Comparison of ENCODE assay signal across 1 cellular context in genomic region chr12:57620936-57621496, GRCh38.
TF ChIP-seq lines count a peak whose summit lies in the region.

No MANE protein-coding gene starts in this region.

TF ChIP-seq in HepG2, 621 proteins besides CTCF, POLR2A, EP300 and RAD21:
- TF ChIP-seq MAX (IDR thresholded peaks at IDR 0.05): peak; percentile 26; the same call in 1 of the 2 replicates
- peak; percentile 86 for TF ChIP-seq ZNF777 (CRISPR knock-in tag; IDR thresholded peaks at IDR 0.05)
- 0 out of 2 replicates have a peak, but pooled peaks have one; percentile 45 for TF ChIP-seq ZNF558 (CRISPR knock-in tag; IDR thresholded peaks at IDR 0.05; ENCODE audit: borderline replicate concordance)
- TF ChIP-seq HBP1 (CRISPR knock-in tag; IDR thresholded peaks at IDR 0.05; ENCODE audit: low read depth): 0 out of 2 replicates have a peak, but pooled peaks have one; percentile 20
- peak; percentile 30; the same call in 1 of the 2 replicates for TF ChIP-seq SIN3A (IDR thresholded peaks at IDR 0.05; ENCODE audit: borderline replicate concordance, low read depth, low read length)
- TF ChIP-seq, protein P1, sequence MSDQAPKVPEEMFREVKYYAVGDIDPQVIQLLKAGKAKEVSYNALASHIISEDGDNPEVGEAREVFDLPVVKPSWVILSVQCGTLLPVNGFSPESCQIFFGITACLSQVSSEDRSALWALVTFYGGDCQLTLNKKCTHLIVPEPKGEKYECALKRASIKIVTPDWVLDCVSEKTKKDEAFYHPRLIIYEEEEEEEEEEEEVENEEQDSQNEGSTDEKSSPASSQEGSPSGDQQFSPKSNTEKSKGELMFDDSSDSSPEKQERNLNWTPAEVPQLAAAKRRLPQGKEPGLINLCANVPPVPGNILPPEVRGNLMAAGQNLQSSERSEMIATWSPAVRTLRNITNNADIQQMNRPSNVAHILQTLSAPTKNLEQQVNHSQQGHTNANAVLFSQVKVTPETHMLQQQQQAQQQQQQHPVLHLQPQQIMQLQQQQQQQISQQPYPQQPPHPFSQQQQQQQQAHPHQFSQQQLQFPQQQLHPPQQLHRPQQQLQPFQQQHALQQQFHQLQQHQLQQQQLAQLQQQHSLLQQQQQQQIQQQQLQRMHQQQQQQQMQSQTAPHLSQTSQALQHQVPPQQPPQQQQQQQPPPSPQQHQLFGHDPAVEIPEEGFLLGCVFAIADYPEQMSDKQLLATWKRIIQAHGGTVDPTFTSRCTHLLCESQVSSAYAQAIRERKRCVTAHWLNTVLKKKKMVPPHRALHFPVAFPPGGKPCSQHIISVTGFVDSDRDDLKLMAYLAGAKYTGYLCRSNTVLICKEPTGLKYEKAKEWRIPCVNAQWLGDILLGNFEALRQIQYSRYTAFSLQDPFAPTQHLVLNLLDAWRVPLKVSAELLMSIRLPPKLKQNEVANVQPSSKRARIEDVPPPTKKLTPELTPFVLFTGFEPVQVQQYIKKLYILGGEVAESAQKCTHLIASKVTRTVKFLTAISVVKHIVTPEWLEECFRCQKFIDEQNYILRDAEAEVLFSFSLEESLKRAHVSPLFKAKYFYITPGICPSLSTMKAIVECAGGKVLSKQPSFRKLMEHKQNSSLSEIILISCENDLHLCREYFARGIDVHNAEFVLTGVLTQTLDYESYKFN (CRISPR knock-in tag; conservative IDR thresholded peaks at IDR 0.05): 0 out of 2 replicates have a peak, but pooled peaks have one; percentile 7
- TF ChIP-seq TBX2 (CRISPR knock-in tag; IDR thresholded peaks at IDR 0.05; ENCODE audit: borderline replicate concordance): 0 out of 2 replicates have a peak, but pooled peaks have one; percentile 35
- TF ChIP-seq, protein P2, sequence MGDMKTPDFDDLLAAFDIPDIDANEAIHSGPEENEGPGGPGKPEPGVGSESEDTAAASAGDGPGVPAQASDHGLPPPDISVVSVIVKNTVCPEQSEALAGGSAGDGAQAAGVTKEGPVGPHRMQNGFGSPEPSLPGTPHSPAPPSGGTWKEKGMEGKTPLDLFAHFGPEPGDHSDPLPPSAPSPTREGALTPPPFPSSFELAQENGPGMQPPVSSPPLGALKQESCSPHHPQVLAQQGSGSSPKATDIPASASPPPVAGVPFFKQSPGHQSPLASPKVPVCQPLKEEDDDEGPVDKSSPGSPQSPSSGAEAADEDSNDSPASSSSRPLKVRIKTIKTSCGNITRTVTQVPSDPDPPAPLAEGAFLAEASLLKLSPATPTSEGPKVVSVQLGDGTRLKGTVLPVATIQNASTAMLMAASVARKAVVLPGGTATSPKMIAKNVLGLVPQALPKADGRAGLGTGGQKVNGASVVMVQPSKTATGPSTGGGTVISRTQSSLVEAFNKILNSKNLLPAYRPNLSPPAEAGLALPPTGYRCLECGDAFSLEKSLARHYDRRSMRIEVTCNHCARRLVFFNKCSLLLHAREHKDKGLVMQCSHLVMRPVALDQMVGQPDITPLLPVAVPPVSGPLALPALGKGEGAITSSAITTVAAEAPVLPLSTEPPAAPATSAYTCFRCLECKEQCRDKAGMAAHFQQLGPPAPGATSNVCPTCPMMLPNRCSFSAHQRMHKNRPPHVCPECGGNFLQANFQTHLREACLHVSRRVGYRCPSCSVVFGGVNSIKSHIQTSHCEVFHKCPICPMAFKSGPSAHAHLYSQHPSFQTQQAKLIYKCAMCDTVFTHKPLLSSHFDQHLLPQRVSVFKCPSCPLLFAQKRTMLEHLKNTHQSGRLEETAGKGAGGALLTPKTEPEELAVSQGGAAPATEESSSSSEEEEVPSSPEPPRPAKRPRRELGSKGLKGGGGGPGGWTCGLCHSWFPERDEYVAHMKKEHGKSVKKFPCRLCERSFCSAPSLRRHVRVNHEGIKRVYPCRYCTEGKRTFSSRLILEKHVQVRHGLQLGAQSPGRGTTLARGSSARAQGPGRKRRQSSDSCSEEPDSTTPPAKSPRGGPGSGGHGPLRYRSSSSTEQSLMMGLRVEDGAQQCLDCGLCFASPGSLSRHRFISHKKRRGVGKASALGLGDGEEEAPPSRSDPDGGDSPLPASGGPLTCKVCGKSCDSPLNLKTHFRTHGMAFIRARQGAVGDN (CRISPR knock-in tag; IDR thresholded peaks at IDR 0.05): peak; percentile 88
- TF ChIP-seq GLI4 (CRISPR knock-in tag; IDR thresholded peaks at IDR 0.05; ENCODE audit: borderline replicate concordance): peak; percentile 53; the same call in 1 of the 2 replicates
- TF ChIP-seq EHMT2 (IDR thresholded peaks at IDR 0.05; ENCODE audit: borderline replicate concordance, low read depth, low read length): no peak
- TF ChIP-seq BORCS8-MEF2B (CRISPR knock-in tag; IDR thresholded peaks at IDR 0.05): 0 out of 2 replicates have a peak, but pooled peaks have one; percentile 20
- TF ChIP-seq, protein P3, sequence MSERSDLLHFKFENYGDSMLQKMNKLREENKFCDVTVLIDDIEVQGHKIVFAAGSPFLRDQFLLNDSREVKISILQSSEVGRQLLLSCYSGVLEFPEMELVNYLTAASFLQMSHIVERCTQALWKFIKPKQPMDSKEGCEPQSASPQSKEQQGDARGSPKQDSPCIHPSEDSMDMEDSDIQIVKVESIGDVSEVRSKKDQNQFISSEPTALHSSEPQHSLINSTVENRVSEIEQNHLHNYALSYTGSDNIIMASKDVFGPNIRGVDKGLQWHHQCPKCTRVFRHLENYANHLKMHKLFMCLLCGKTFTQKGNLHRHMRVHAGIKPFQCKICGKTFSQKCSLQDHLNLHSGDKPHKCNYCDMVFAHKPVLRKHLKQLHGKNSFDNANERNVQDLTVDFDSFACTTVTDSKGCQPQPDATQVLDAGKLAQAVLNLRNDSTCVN (CRISPR knock-in tag; IDR thresholded peaks at IDR 0.05; ENCODE audit: borderline replicate concordance): 0 out of 2 replicates have a peak, but pooled peaks have one; percentile 4
- 0 out of 2 replicates have a peak, but pooled peaks have one; percentile 9 for TF ChIP-seq ZNF235 (CRISPR knock-in tag; IDR thresholded peaks at IDR 0.05; ENCODE audit: borderline replicate concordance)
- 0 out of 2 replicates have a peak, but pooled peaks have one; percentile 5 for TF ChIP-seq THRA (CRISPR knock-in tag; IDR thresholded peaks at IDR 0.05; ENCODE audit: borderline replicate concordance)
- no peak for TF ChIP-seq CBX1 (IDR thresholded peaks at IDR 0.05; ENCODE audit: low read depth)
- TF ChIP-seq ZNF569 (CRISPR knock-in tag; IDR thresholded peaks at IDR 0.05; ENCODE audit: borderline replicate concordance): no peak
- TF ChIP-seq NFE2L1 (CRISPR knock-in tag; IDR thresholded peaks at IDR 0.05; ENCODE audit: borderline replicate concordance): no peak
- peak; percentile 29; the same call in 1 of the 2 replicates for TF ChIP-seq EED (CRISPR knock-in tag; IDR thresholded peaks at IDR 0.05)
TF ChIP-seq in HepG2: peak in this region for 14.
